ENCODE assay signal across 24 cellular contexts in the genomic region with DNA sequence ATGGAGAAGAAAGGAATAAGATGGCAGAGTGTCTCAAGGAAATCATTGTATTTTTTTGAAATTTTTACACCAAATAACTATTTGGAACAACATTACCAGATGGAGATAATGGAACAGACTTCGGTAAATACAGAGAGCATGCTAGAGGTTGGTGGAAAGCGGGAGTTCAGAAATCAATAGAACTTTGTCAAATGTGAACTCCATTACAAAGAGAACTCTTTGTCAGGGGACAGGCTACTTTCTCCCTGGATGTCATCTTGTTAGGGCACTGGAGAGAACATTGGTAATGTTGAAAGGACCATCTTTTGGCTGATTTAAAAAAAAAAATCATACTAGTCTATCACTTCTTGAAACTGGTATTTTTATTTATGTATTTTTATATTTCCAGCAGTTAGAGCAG. TPM values are rescaled to one million over a fixed set of nuclear protein-coding genes. Genes with fewer than 3 reads are reported as not detected.
DNase-seq lines count a peak whose midpoint lies in the region; ATAC-seq, FAIRE-seq and TF ChIP-seq lines count a peak whose summit lies in the region.
"Had no signal": no experiment of that assay in that cellular context is flagged by ENCODE, and none has a peak within 500 bp of the region (broad histone marks: within the 10 kb centered on the region; RNA-seq: fewer than 3 reads in every experiment).

No MANE protein-coding gene starts in this region.

- no peaks in the 10 kb centered on the region for H3K4me1 ChIP-seq in left ventricle myocardium inferior
- H3K4me1 ChIP-seq: A549, Caco-2 had no signal

- no peaks in the 10 kb centered on the region for H3K36me3 ChIP-seq in left ventricle myocardium inferior
- H3K36me3 ChIP-seq: BLaER1 treated with 17β-estradiol and CSF1 and Interleukin-3, amounts not matched to agents 10 nM and 100 nM had no signal

- FAIRE-seq in D721Med (lab: Jason Lieb, UNC): peak; percentile 84
- FAIRE-seq: A549, G401.6, GM12891, GM19239 had no signal

- no peaks in the 10 kb centered on the region for H3K9me3 ChIP-seq in left ventricle myocardium inferior (replicated peaks)
- H3K9me3 ChIP-seq: A549, Caco-2 had no signal

- H3K4me3 ChIP-seq in left ventricle myocardium inferior: no peak overlapping the region
- H3K4me3 ChIP-seq: A549; BLaER1 treated with 17β-estradiol and CSF1 and Interleukin-3, amounts not matched to agents 10 nM and 100 nM had no signal

- H3K27me3 ChIP-seq in left ventricle myocardium inferior (ENCODE audit: low read depth): no peaks in the 10 kb centered on the region
- H3K27me3 ChIP-seq: BLaER1 treated with 17β-estradiol and CSF1 and Interleukin-3, amounts not matched to agents 10 nM and 100 nM had no signal

- H3K27ac ChIP-seq in left ventricle myocardium inferior (replicated peaks): no peak overlapping the region
- H3K27ac ChIP-seq: 22Rv1; A549; BLaER1 treated with 17β-estradiol and CSF1 and Interleukin-3, amounts not matched to agents 10 nM and 100 nM; C4-2B had no signal

- no peak for DNase-seq in D721Med (ENCODE audit: insufficient read length, low spot score)
- peak; percentile 47 for DNase-seq in medulla oblongata (ENCODE audit: extremely low spot score)
- DNase-seq in midbrain (lab: John Stamatoyannopoulos, UW): peak; percentile 30
- DNase-seq in left ventricle myocardium inferior: no peak
- DNase-seq in NCI-H1105 (lab: John Stamatoyannopoulos, UW): no peak
- DNase-seq: AML-193; Caco-2; Calu3; CD4-positive, alpha-beta T cell; CD8-positive, alpha-beta T cell; DMS 273 treated with DMSO at 0.1 percent for 48 hours; DMS153; DMS53; DMS79 treated with DMSO at 0.1 percent for 48 hours; GF-D8 had no signal

- no peak for TF ChIP-seq CTCF in D721Med (IDR thresholded peaks at IDR 0.05; ENCODE audit: insufficient read depth, missing control alignments)
- TF ChIP-seq CTCF in left ventricle myocardium inferior (IDR thresholded peaks at IDR 0.05; ENCODE audit: borderline replicate concordance): no peak

- ATAC-seq in GM21390 (IDR thresholded peaks at IDR 0.05; ENCODE audit: unreplicated experiment): no peak
- ATAC-seq: A549; CD8-positive, alpha-beta T cell had no signal

- intact Hi-C loops in left ventricle myocardium inferior (cut with micrococcal nuclease): no loop called here

RNA-seq across cellular contexts. Expression of gene DCC, which starts 30.8 kb away (rescaled TPM):
- total RNA-seq in left ventricle myocardium inferior: not detected
- total RNA-seq: B cell; Calu3; CD4-positive, alpha-beta T cell; CD8-positive, alpha-beta T cell had no signal

Comparison
In these comparisons a context has a peak if more than half of its experiments do, and no peak if none do; other contexts are left out.
1. DNase-seq: peak in medulla oblongata (single experiment) and midbrain (single experiment); none in D721Med (single experiment), left ventricle myocardium inferior (single experiment) and NCI-H1105 (single experiment).